Comparison of ENCODE assay signal across 16 cellular contexts in the genomic region with DNA sequence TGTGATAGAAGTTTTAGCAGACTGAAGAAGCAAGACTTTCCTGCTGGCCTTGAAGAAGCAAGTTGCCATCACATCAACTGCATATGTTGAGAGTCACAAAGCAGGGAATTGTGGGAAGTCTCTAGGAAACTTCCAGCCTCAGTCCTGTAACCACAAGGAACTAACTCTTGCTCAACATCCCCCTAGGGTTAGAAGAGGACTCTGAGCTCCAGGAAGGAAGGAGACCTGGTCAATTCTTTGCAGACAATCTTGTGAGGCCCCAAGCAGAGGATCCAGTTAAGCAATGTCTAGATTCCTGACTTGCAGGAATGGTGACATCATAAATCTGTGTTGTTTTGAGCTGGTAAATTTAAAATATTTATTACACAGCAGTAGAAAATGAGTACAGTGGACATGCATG. TPM values are rescaled to one million over a fixed set of nuclear protein-coding genes. Genes with fewer than 3 reads are reported as not detected.
DNase-seq lines count a peak whose midpoint lies in the region; ATAC-seq and TF ChIP-seq lines count a peak whose summit lies in the region.
"Had no signal": no experiment of that assay in that cellular context is flagged by ENCODE, and none has a peak within 500 bp of the region (broad histone marks: within the 10 kb centered on the region; RNA-seq: fewer than 3 reads in every experiment).

No MANE protein-coding gene starts in this region.

- no peaks in the 10 kb centered on the region for H3K9me3 Mint-ChIP-seq in activated naive CD8-positive, alpha-beta T cell treated with anti-CD3 and anti-CD28 coated beads, Interleukin-2, amount 50 U/mL, for 24 hours
- H3K9me3 Mint-ChIP-seq in activated T-helper 2 cell treated with anti-CD3 and anti-CD28 coated beads, Interferon-gamma antibody, Interleukin-2, Interleukin-4, amounts not matched to agents 10 μg/mL and 5 μg/mL and 100 μg/mL, durations not matched to agents 14 hours and 24 hours and 36 hours: no peaks in the 10 kb centered on the region
- H3K9me3 Mint-ChIP-seq: activated CD4-positive, alpha-beta T cell treated with anti-CD3 and anti-CD28 coated beads, Interleukin-2, amount 10 ng/mL, durations not matched to agents 24 days and 14 days had no signal

- no peaks in the 10 kb centered on the region for H3K4me1 Mint-ChIP-seq in activated naive CD8-positive, alpha-beta T cell treated with anti-CD3 and anti-CD28 coated beads, Interleukin-2, amount 50 U/mL, for 24 hours
- H3K4me1 Mint-ChIP-seq in activated T-helper 2 cell treated with anti-CD3 and anti-CD28 coated beads, Interferon-gamma antibody, Interleukin-2, Interleukin-4, amounts not matched to agents 10 μg/mL and 5 μg/mL and 100 μg/mL, durations not matched to agents 14 hours and 24 hours and 36 hours (ENCODE audit: low read depth): no peaks in the 10 kb centered on the region
- H3K4me1 Mint-ChIP-seq: activated CD4-positive, alpha-beta T cell treated with anti-CD3 and anti-CD28 coated beads, Interleukin-2, amount 10 ng/mL, durations not matched to agents 24 days and 14 days had no signal

- peak; percentile 59 for DNase-seq in SIG-M5 treated with dmso at 0.1 percent for 504 hours (lab: John Stamatoyannopoulos, UW; ENCODE audit: unreplicated experiment)
- DNase-seq in SIG-M5 (lab: John Stamatoyannopoulos, UW): no peak
- DNase-seq in RPMI7951 (ENCODE audit: low read depth): peak; percentile 90
- DNase-seq in fibroblast of mammary gland (ENCODE audit: low read depth): peak; percentile 92
- DNase-seq in stromal cell of bone marrow (ENCODE audit: low read depth): peak; percentile 59
- no peak for DNase-seq in activated naive CD8-positive, alpha-beta T cell treated with anti-CD3 and anti-CD28 coated beads, Interleukin-2, amount 50 U/mL, for 24 hours
- no peak for DNase-seq in activated T-helper 2 cell treated with anti-CD3 and anti-CD28 coated beads, Interferon-gamma antibody, Interleukin-2, Interleukin-4, amounts not matched to agents 10 μg/mL and 5 μg/mL and 100 μg/mL, durations not matched to agents 14 hours and 24 hours and 36 hours (ENCODE audit: low spot score)
- DNase-seq: 8988T; activated CD4-positive, alpha-beta T cell treated with anti-CD3 and anti-CD28 coated beads, Interleukin-2, amount 10 ng/mL, durations not matched to agents 24 days and 14 days; activated gamma-delta T cell; DMS53; heart right ventricle; NCI-H1417; NCI-H526; SW 1271 had no signal

- ATAC-seq in activated naive CD8-positive, alpha-beta T cell treated with anti-CD3 and anti-CD28 coated beads, Interleukin-2, amount 50 U/mL, for 24 hours: no peak
- ATAC-seq in GM21390 (IDR thresholded peaks at IDR 0.05; ENCODE audit: unreplicated experiment): no peak

- intact Hi-C loops in activated T-helper 2 cell treated with anti-CD3 and anti-CD28 coated beads, Interferon-gamma antibody, Interleukin-2, Interleukin-4, amounts not matched to agents 10 μg/mL and 5 μg/mL and 100 μg/mL, durations not matched to agents 14 hours and 24 hours and 36 hours (cut with micrococcal nuclease): loop anchor here (2.0 to 10.0 kb wide), 2 partner anchors 131 to 159 kb away; no protein-coding TSS in a partner anchor

- no peak for TF ChIP-seq CTCF in fibroblast of mammary gland (conservative IDR thresholded peaks at IDR 0.05; ENCODE audit: control insufficient read depth, insufficient read depth, low read depth, low read length)

- H3K4me3 Mint-ChIP-seq in activated naive CD8-positive, alpha-beta T cell treated with anti-CD3 and anti-CD28 coated beads, Interleukin-2, amount 50 U/mL, for 24 hours: no peak overlapping the region
- no peak overlapping the region for H3K4me3 Mint-ChIP-seq in activated T-helper 2 cell treated with anti-CD3 and anti-CD28 coated beads, Interferon-gamma antibody, Interleukin-2, Interleukin-4, amounts not matched to agents 10 μg/mL and 5 μg/mL and 100 μg/mL, durations not matched to agents 14 hours and 24 hours and 36 hours (ENCODE audit: low read depth)
- H3K4me3 Mint-ChIP-seq: activated CD4-positive, alpha-beta T cell treated with anti-CD3 and anti-CD28 coated beads, Interleukin-2, amount 10 ng/mL, durations not matched to agents 24 days and 14 days had no signal

- H3K27me3 Mint-ChIP-seq in activated naive CD8-positive, alpha-beta T cell treated with anti-CD3 and anti-CD28 coated beads, Interleukin-2, amount 50 U/mL, for 24 hours: peaks cover 2% of the 10 kb centered on the region
- H3K27me3 Mint-ChIP-seq in activated T-helper 2 cell treated with anti-CD3 and anti-CD28 coated beads, Interferon-gamma antibody, Interleukin-2, Interleukin-4, amounts not matched to agents 10 μg/mL and 5 μg/mL and 100 μg/mL, durations not matched to agents 14 hours and 24 hours and 36 hours (ENCODE audit: low read depth): peaks cover 3% of the 10 kb centered on the region
- H3K27me3 Mint-ChIP-seq: activated CD4-positive, alpha-beta T cell treated with anti-CD3 and anti-CD28 coated beads, Interleukin-2, amount 10 ng/mL, durations not matched to agents 24 days and 14 days had no signal

- H3K4me3 ChIP-seq in fibroblast of mammary gland (ENCODE audit: control insufficient read depth, low read depth, low read length): no peak overlapping the region
- H3K4me3 ChIP-seq: heart right ventricle had no signal

- H3K36me3 Mint-ChIP-seq in activated naive CD8-positive, alpha-beta T cell treated with anti-CD3 and anti-CD28 coated beads, Interleukin-2, amount 50 U/mL, for 24 hours (ENCODE audit: low read depth): no peaks in the 10 kb centered on the region
- no peaks in the 10 kb centered on the region for H3K36me3 Mint-ChIP-seq in activated T-helper 2 cell treated with anti-CD3 and anti-CD28 coated beads, Interferon-gamma antibody, Interleukin-2, Interleukin-4, amounts not matched to agents 10 μg/mL and 5 μg/mL and 100 μg/mL, durations not matched to agents 14 hours and 24 hours and 36 hours (ENCODE audit: low read depth)

- no peak overlapping the region for H3K27ac Mint-ChIP-seq in activated naive CD8-positive, alpha-beta T cell treated with anti-CD3 and anti-CD28 coated beads, Interleukin-2, amount 50 U/mL, for 24 hours
- no peak overlapping the region for H3K27ac Mint-ChIP-seq in activated T-helper 2 cell treated with anti-CD3 and anti-CD28 coated beads, Interferon-gamma antibody, Interleukin-2, Interleukin-4, amounts not matched to agents 10 μg/mL and 5 μg/mL and 100 μg/mL, durations not matched to agents 14 hours and 24 hours and 36 hours
- H3K27ac Mint-ChIP-seq: activated CD4-positive, alpha-beta T cell treated with anti-CD3 and anti-CD28 coated beads, Interleukin-2, amount 10 ng/mL, durations not matched to agents 24 days and 14 days had no signal

RNA-seq across cellular contexts. Expression of a gene that starts 18.6 kb away (rescaled TPM):
- total RNA-seq in RPMI7951 (2014; rRNA removed; shearing (Covaris generic)): not detected in 2 replicates
- not detected in 2 replicates for total RNA-seq in activated T-helper 2 cell treated with anti-CD3 and anti-CD28 coated beads, Interferon-gamma antibody, Interleukin-2, Interleukin-4, amounts not matched to agents 10 μg/mL and 5 μg/mL and 100 μg/mL, durations not matched to agents 14 hours and 24 hours and 36 hours
- total RNA-seq: activated CD4-positive, alpha-beta T cell treated with anti-CD3 and anti-CD28 coated beads, Interleukin-2, amount 10 ng/mL, durations not matched to agents 24 days and 14 days had no signal

Comparison
In these comparisons a context has a peak if more than half of its experiments do, and no peak if none do; other contexts are left out.
1. DNase-seq: peak in SIG-M5 treated with dmso at 0.1 percent for 504 hours (single experiment), RPMI7951 (single experiment), fibroblast of mammary gland (single experiment) and stromal cell of bone marrow (single experiment); none in SIG-M5 (single experiment), activated naive CD8-positive, alpha-beta T cell treated with anti-CD3 and anti-CD28 coated beads, Interleukin-2, amount 50 U/mL, for 24 hours (single experiment) and activated T-helper 2 cell treated with anti-CD3 and anti-CD28 coated beads, Interferon-gamma antibody, Interleukin-2, Interleukin-4, amounts not matched to agents 10 μg/mL and 5 μg/mL and 100 μg/mL, durations not matched to agents 14 hours and 24 hours and 36 hours (single experiment).